8 cellular contexts compared by ENCODE assay signal in the genomic region with DNA sequence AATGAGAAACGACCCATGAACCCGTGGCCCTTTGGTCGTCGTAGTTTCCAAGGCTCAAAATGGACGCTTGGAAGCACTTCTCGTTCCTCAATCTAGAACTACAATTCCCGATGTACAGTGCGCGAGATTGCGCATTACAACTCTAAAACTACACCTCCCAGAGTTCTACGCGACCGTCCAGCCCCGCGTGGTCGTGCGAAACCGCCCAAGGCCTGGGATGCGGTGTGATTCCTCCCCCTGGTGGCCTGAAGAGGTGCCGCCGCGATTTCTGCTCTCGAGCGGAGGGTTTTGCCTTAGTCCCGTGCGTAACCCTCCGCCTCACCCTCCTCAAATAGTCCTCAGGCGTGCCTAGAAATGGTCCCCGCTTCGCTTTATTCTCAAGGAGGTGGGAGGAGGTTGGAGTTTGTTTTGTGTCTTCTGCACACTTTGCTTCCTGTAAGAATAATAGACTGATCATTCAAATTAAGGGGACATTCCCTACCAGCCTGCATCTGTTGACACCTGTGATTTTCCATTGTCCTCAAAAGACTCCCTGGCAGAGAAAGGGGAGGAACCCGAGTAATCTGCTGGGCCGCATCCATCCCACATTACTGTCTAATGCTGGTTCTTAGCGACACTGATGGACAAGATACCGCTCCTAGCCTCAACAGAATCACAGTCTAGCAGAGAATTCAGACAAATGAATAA. TPM values are rescaled to one million over a fixed set of nuclear protein-coding genes. Genes with fewer than 3 reads are reported as not detected.
DNase-seq lines count a peak whose midpoint lies in the region; ATAC-seq and TF ChIP-seq lines count a peak whose summit lies in the region.

No MANE protein-coding gene starts in this region.

- peak overlapping the region; percentile 93 for H3K4me3 Mint-ChIP-seq in nephron progenitor cell
- peak overlapping the region; percentile 99 to 100 for H3K4me3 Mint-ChIP-seq in stimulated activated naive CD8-positive, alpha-beta T cell treated with anti-CD3 and anti-CD28 coated beads, Interleukin-15, amount 100 ng/mL, for 72 hours

- peak overlapping the region; percentile 78 for H3K27ac ChIP-seq in RWPE1

- H3K4me3 ChIP-seq in LNCaP clone FGC (ENCODE audit: low read depth, low read length): peak overlapping the region; percentile 69

- peak; percentile 99 for DNase-seq in EL
- peak; percentile 99 for DNase-seq in H4 (ENCODE audit: low spot score)
- DNase-seq in LNCaP clone FGC (ENCODE audit: low read depth): peak; percentile 95
- DNase-seq in RWPE1 (ENCODE audit: low spot score): peak; percentile 96
- peak; percentile 93 for DNase-seq in activated effector memory CD4-positive, alpha-beta T cell treated with Interleukin-2 at 50 U/mL for 16 hours
- peak; percentile 98 for DNase-seq in fibroblast of the conjunctiva (ENCODE audit: low read depth)
- DNase-seq in nephron progenitor cell: peak; percentile 95
- peak; percentile 96 to 98 for DNase-seq in stimulated activated naive CD8-positive, alpha-beta T cell treated with anti-CD3 and anti-CD28 coated beads, Interleukin-15, amount 100 ng/mL, for 72 hours

- H3K27ac Mint-ChIP-seq in nephron progenitor cell: peak overlapping the region; percentile 75
- H3K27ac Mint-ChIP-seq in stimulated activated naive CD8-positive, alpha-beta T cell treated with anti-CD3 and anti-CD28 coated beads, Interleukin-15, amount 100 ng/mL, for 72 hours: peak overlapping the region; percentile 92 to 100

- CTCF ChIA-PET in RWPE1 (lab: Yijun Ruan, JAX): interaction anchor here (0.6 to 1.9 kb wide), 10 partner anchors 22 to 1209 kb away, joined by 3 to 12 read pairs (median 4); no protein-coding TSS in a partner anchor

- POLR2A ChIA-PET in RWPE1 (lab: Yijun Ruan, JAX; ENCODE audit: low non-redundant PET): no interaction called here

- peak; percentile 98 for ATAC-seq in stimulated activated naive CD8-positive, alpha-beta T cell treated with anti-CD3 and anti-CD28 coated beads, Interleukin-15, amount 100 ng/mL, for 72 hours

- peaks cover 36% of the 10 kb centered on the region for H3K4me1 Mint-ChIP-seq in nephron progenitor cell
- H3K4me1 Mint-ChIP-seq in stimulated activated naive CD8-positive, alpha-beta T cell treated with anti-CD3 and anti-CD28 coated beads, Interleukin-15, amount 100 ng/mL, for 72 hours: peaks cover 26% of the 10 kb centered on the region

- H3K27me3 Mint-ChIP-seq in nephron progenitor cell (ENCODE audit: low read depth, poor library complexity): no peaks in the 10 kb centered on the region
- no peaks in the 10 kb centered on the region for H3K27me3 Mint-ChIP-seq in stimulated activated naive CD8-positive, alpha-beta T cell treated with anti-CD3 and anti-CD28 coated beads, Interleukin-15, amount 100 ng/mL, for 72 hours

- TF ChIP-seq CTCF in LNCaP clone FGC (IDR thresholded peaks at IDR 0.05; ENCODE audit: control insufficient read depth, extremely low read depth, insufficient read depth) (peak; percentile 82), RWPE1 (conservative IDR thresholded peaks at IDR 0.05; ENCODE audit: low read depth) (peak; percentile 94), nephron progenitor cell (IDR thresholded peaks at IDR 0.05) (peak; percentile 96)

- no peaks in the 10 kb centered on the region for H3K36me3 Mint-ChIP-seq in nephron progenitor cell (ENCODE audit: low read depth)

- no peaks in the 10 kb centered on the region for H3K9me3 Mint-ChIP-seq in nephron progenitor cell
- H3K9me3 Mint-ChIP-seq in stimulated activated naive CD8-positive, alpha-beta T cell treated with anti-CD3 and anti-CD28 coated beads, Interleukin-15, amount 100 ng/mL, for 72 hours: no peaks in the 10 kb centered on the region

RNA-seq across cellular contexts. Expression of gene PAFAH2, which starts 0.4 kb away (rescaled TPM):
- 5.6 and 8.3 TPM in 2 replicates for total RNA-seq in H4 (2014; rRNA removed; shearing (Covaris generic))

RNA-seq across cellular contexts. Expression of gene EXTL1, which starts 23.4 kb away (rescaled TPM):
- total RNA-seq in H4 (2014; rRNA removed; shearing (Covaris generic)): not detected in 2 replicates

RNA-seq across cellular contexts. Expression of gene SLC30A2, which starts 47.7 kb away (rescaled TPM):
- not detected in 2 replicates for total RNA-seq in H4 (2014; rRNA removed; shearing (Covaris generic))

Comparison
In these comparisons a context has a peak if more than half of its experiments do, and no peak if none do; other contexts are left out.
1. Peak in every context shown above with its lines: DNase-seq, ATAC-seq, H3K4me3 ChIP-seq and H3K27ac ChIP-seq.